Comparison of ENCODE assay signal across 21 cellular contexts in the genomic region with DNA sequence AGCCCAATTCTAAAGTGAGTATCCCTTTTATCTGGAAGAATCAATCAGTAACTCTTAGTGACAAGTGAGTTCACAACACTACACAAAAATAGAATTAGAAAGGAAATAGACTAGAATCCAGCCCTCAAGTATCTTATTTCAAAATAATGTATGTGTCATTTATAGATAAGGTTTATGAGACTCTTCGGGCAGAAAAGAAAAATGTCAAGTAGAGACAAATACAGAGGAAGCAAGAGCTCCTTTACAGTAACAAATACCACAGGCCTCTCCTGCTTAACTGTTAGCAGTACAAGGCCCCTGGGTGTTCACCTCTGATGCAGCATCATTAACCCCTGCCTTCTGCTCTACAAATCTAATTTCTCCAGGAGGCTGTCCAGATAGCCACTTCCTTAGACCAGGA.
DNase-seq lines count a peak whose midpoint lies in the region; ATAC-seq, FAIRE-seq and TF ChIP-seq lines count a peak whose summit lies in the region.
"Had no signal": no experiment of that assay in that cellular context is flagged by ENCODE, and none has a peak within 500 bp of the region (broad histone marks: within the 10 kb centered on the region; RNA-seq: fewer than 3 reads in every experiment).

No MANE protein-coding gene starts in this region.

- H3K36me3 Mint-ChIP-seq in nephron (ENCODE audit: low read depth), result peaks cover 14% of the 10 kb centered on the region

- peak overlapping the region; percentile 54 to 72 (median 69) for H3K27ac Mint-ChIP-seq in nephron
- H3K27ac Mint-ChIP-seq: activated CD4-positive, alpha-beta T cell treated with anti-CD3 and anti-CD28 coated beads for 36 hours; stimulated activated naive CD8-positive, alpha-beta T cell treated with anti-CD3 and anti-CD28 coated beads, Interleukin-15, amount 100 ng/mL, for 72 hours; T-helper 2 cell treated with Interferon-gamma antibody and Interleukin-4, amounts not matched to agents 5 μg/mL and 100 μg/mL, for 36 hours had no signal

- no peaks in the 10 kb centered on the region for H4K20me1 ChIP-seq in GM23248 (ENCODE audit: insufficient read depth)

- H3K27me3 ChIP-seq in GM23248 (replicated peaks; ENCODE audit: insufficient read depth) (no peaks in the 10 kb centered on the region), bronchial epithelial cell (ENCODE audit: control insufficient read depth, insufficient read depth, low read length) (no peaks in the 10 kb centered on the region), suprapubic skin (no peaks in the 10 kb centered on the region), gastrocnemius medialis (no peaks in the 10 kb centered on the region)
- H3K27me3 ChIP-seq: gastroesophageal sphincter had no signal

- H3K36me3 ChIP-seq in GM23248 (ENCODE audit: low read depth) (no peaks in the 10 kb centered on the region), bronchial epithelial cell (ENCODE audit: control insufficient read depth, insufficient read depth, low read length) (no peaks in the 10 kb centered on the region), suprapubic skin (no peaks in the 10 kb centered on the region), gastrocnemius medialis (no peaks in the 10 kb centered on the region)
- H3K36me3 ChIP-seq: gastroesophageal sphincter had no signal

- H3K9ac ChIP-seq in GM23248, result peak overlapping the region; percentile 24; the same call in 1 of the 2 replicates

- H3K4me3 ChIP-seq in GM23248 (no peak overlapping the region), bronchial epithelial cell (ENCODE audit: low read depth, low read length) (no peak overlapping the region), suprapubic skin (no peak overlapping the region), gastrocnemius medialis (no peak overlapping the region)
- H3K4me3 ChIP-seq: gastroesophageal sphincter had no signal

- H3K9me2 ChIP-seq in GM23248 (ENCODE audit: insufficient read depth), result no peaks in the 10 kb centered on the region

- no peak for FAIRE-seq in bronchial epithelial cell (lab: Jason Lieb, UNC)
- FAIRE-seq: colon had no signal

- TF ChIP-seq EP300 in suprapubic skin (IDR thresholded peaks at IDR 0.05), result no peak

- no peaks in the 10 kb centered on the region for H3K27me3 Mint-ChIP-seq in nephron (ENCODE audit: low read depth)
- H3K27me3 Mint-ChIP-seq: activated CD4-positive, alpha-beta T cell treated with anti-CD3 and anti-CD28 coated beads for 36 hours; CD8-positive, alpha-beta memory T cell; stimulated activated naive CD8-positive, alpha-beta T cell treated with anti-CD3 and anti-CD28 coated beads, Interleukin-15, amount 100 ng/mL, for 72 hours had no signal

- peaks cover 4% of the 10 kb centered on the region for H3K9me3 Mint-ChIP-seq in nephron
- H3K9me3 Mint-ChIP-seq: CD8-positive, alpha-beta memory T cell; T-helper 2 cell treated with Interferon-gamma antibody and Interleukin-4, amounts not matched to agents 5 μg/mL and 100 μg/mL, for 36 hours had no signal

- peak overlapping the region; percentile 23; the same call in 1 of the 2 replicates for H2AFZ ChIP-seq in GM23248

- H3K4me1 Mint-ChIP-seq in nephron, result peaks cover 20% of the 10 kb centered on the region
- H3K4me1 Mint-ChIP-seq: activated CD4-positive, alpha-beta T cell treated with anti-CD3 and anti-CD28 coated beads for 36 hours; CD8-positive, alpha-beta memory T cell; stimulated activated naive CD8-positive, alpha-beta T cell treated with anti-CD3 and anti-CD28 coated beads, Interleukin-15, amount 100 ng/mL, for 72 hours had no signal

- H3K9me3 ChIP-seq in GM23248 (ENCODE audit: low read depth), result no peaks in the 10 kb centered on the region
- H3K9me3 ChIP-seq in suprapubic skin, result no peaks in the 10 kb centered on the region
- no peaks in the 10 kb centered on the region for H3K9me3 ChIP-seq in gastrocnemius medialis
- H3K9me3 ChIP-seq: gastroesophageal sphincter had no signal

- 20 to 26% methylated on average over 1 of the region's 1 CpG for WGBS in GM23248 (ENCODE audit: low coverage in 1 of 2, low lambda C conversion rate in 2 of 2, missing lambda C conversion rate in 2 of 2), 2 experiments
- 27% methylated on average over 1 of the region's 1 CpG for WGBS in suprapubic skin

- peaks cover 33% of the 10 kb centered on the region for H3K4me1 ChIP-seq in GM23248 (ENCODE audit: insufficient read depth)
- no peaks in the 10 kb centered on the region for H3K4me1 ChIP-seq in suprapubic skin
- H3K4me1 ChIP-seq in gastrocnemius medialis, result no peaks in the 10 kb centered on the region

- no peaks in the 10 kb centered on the region for H3K79me2 ChIP-seq in GM23248 (ENCODE audit: insufficient read depth)

- in situ Hi-C loops in GM23248 (cut with MboI) (no loop called here), gastrocnemius medialis (cut with MboI; ENCODE audit: low sequenced_read_pairs in 4 of 4) (no loop called here)

- intact Hi-C loops in gastrocnemius medialis (cut with DNase I; ENCODE audit: low total_unique reads), result no loop called here

- ATAC-seq in gastrocnemius medialis, result no peak
- ATAC-seq: activated CD4-positive, alpha-beta T cell treated with anti-CD3 and anti-CD28 coated beads for 36 hours; gastroesophageal sphincter; sciatic nerve; stimulated activated naive CD8-positive, alpha-beta T cell treated with anti-CD3 and anti-CD28 coated beads, Interleukin-15, amount 100 ng/mL, for 72 hours had no signal

- H3K4me2 ChIP-seq in GM23248 (ENCODE audit: unreplicated experiment), result peak overlapping the region; percentile 45

- TF ChIP-seq CTCF in bronchial epithelial cell (IDR thresholded peaks at IDR 0.05; ENCODE audit: insufficient read depth, low read length, severe bottlenecking) (no peak), nephron (IDR thresholded peaks at IDR 0.05; ENCODE audit: unreplicated experiment in 3 of 3) (no peak), suprapubic skin (IDR thresholded peaks at IDR 0.05) (no peak), gastrocnemius medialis (IDR thresholded peaks at IDR 0.05 in 4 of 5, conservative IDR thresholded peaks at IDR 0.05 in 1 of 5) (no peak)

- TF ChIP-seq POLR2A in suprapubic skin (IDR thresholded peaks at IDR 0.05), result no peak
- no peak for TF ChIP-seq POLR2A in gastrocnemius medialis (IDR thresholded peaks at IDR 0.05)

- DNase-seq in GM23248 (peak; percentile 47), SK-N-DZ (ENCODE audit: low spot score) (peak; percentile 39), bronchial epithelial cell (ENCODE audit: low read depth) (peak; percentile 32), suprapubic skin (ENCODE audit: low spot score in 2 of 2) (no peak), epidermal melanocyte (ENCODE audit: insufficient read length, low spot score) (no peak), 8988T (no peak), gastrocnemius medialis (no peak)
- DNase-seq: activated CD4-positive, alpha-beta T cell treated with anti-CD3 and anti-CD28 coated beads for 36 hours; activated effector memory CD4-positive, alpha-beta T cell treated with Interleukin-2 at 50 U/mL for 16 hours; amygdala; CD8-positive, alpha-beta memory T cell; DND-41; KG1; NCI-H2029; NCI-H524; stimulated activated naive CD8-positive, alpha-beta T cell treated with anti-CD3 and anti-CD28 coated beads, Interleukin-15, amount 100 ng/mL, for 72 hours had no signal

- H3K4me3 Mint-ChIP-seq in nephron, result no peak overlapping the region
- H3K4me3 Mint-ChIP-seq: activated CD4-positive, alpha-beta T cell treated with anti-CD3 and anti-CD28 coated beads for 36 hours; CD8-positive, alpha-beta memory T cell; stimulated activated naive CD8-positive, alpha-beta T cell treated with anti-CD3 and anti-CD28 coated beads, Interleukin-15, amount 100 ng/mL, for 72 hours; T-helper 2 cell treated with Interferon-gamma antibody and Interleukin-4, amounts not matched to agents 5 μg/mL and 100 μg/mL, for 36 hours had no signal

- H3F3A ChIP-seq in GM23248 (ENCODE audit: insufficient read depth), result peaks cover 20% of the 10 kb centered on the region

- H3K27ac ChIP-seq in GM23248 (peak overlapping the region; percentile 38), suprapubic skin (no peak overlapping the region), gastrocnemius medialis (no peak overlapping the region)
- H3K27ac ChIP-seq: gastroesophageal sphincter had no signal

Comparison
In these comparisons a context has a peak if more than half of its experiments do, and no peak if none do; other contexts are left out.
1. DNase-seq: peak in GM23248 (single experiment), SK-N-DZ (single experiment) and bronchial epithelial cell (single experiment); none in suprapubic skin (0 of 2), epidermal melanocyte (single experiment), 8988T (single experiment) and gastrocnemius medialis (0 of 2).